Comparison of ENCODE assay signal across 12 cellular contexts in the genomic region with DNA sequence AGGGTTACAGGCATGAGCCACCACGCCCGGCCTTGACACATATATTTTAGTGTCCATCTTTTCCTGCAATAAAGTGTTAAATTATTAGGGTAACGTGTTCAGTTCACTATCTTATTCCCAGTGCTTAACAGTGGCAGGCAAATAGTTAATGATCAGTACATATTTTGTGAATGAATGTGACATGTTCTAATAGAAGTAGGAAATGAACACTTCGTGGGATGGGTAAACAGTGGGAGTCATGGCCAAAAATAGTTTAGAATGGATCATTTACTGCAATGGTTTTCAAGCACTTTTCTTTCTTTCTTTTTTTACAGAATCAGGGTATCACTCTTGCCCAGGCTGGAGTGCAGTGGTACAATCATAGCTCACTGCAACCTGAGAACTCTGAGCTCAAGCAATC. TPM values are rescaled to one million over a fixed set of nuclear protein-coding genes. Genes with fewer than 3 reads are reported as not detected.
"Had no signal": no experiment of that assay in that cellular context is flagged by ENCODE, and none has a peak within 500 bp of the region (broad histone marks: within the 10 kb centered on the region; RNA-seq: fewer than 3 reads in every experiment).

No MANE protein-coding gene starts in this region.

RNA-seq across cellular contexts. Expression of a gene that starts 22.0 kb away (rescaled TPM):
- total RNA-seq: subcutaneous adipose tissue, suprapubic skin, temporal lobe, thoracic aorta, tibial nerve, transverse colon, upper lobe of left lung, upper lobe of right lung, urinary bladder, uterus, vagina had no signal
- polyA plus RNA-seq: stomach had no signal
